In genomic region chr9:96048116-96048953, GRCh38 we compare ENCODE assay signal across 11 cellular contexts.
DNase-seq lines count a peak whose midpoint lies in the region; ATAC-seq and TF ChIP-seq lines count a peak whose summit lies in the region.
"Had no signal": no experiment of that assay in that cellular context is flagged by ENCODE, and none has a peak within 500 bp of the region (broad histone marks: within the 10 kb centered on the region; RNA-seq: fewer than 3 reads in every experiment).

No MANE protein-coding gene starts in this region.

- H3K4me2 ChIP-seq in SK-N-SH: no peak overlapping the region
- H3K4me2 ChIP-seq: A549 had no signal

- peaks cover 2% of the 10 kb centered on the region for H3K9me3 Mint-ChIP-seq in endodermal cell

- TF ChIP-seq CTCF in SK-N-SH (IDR thresholded peaks at IDR 0.05) (no peak), endodermal cell (conservative IDR thresholded peaks at IDR 0.05) (no peak), mucosa of descending colon (IDR thresholded peaks at IDR 0.05) (no peak), suprapubic skin (IDR thresholded peaks at IDR 0.05) (no peak)

- WGBS in SK-N-SH (ENCODE audit: low lambda C conversion rate): 74% methylated on average over 22 of the region's 24 CpGs
- 35 to 53% methylated on average over 2 to 24 of the region's 24 CpGs for WGBS in endodermal cell (ENCODE audit: insufficient coverage in 1 of 2, insufficient read length in 1 of 2), 2 experiments
- 56% methylated on average over 20 of the region's 24 CpGs for WGBS in suprapubic skin

- ATAC-seq in SK-N-SH treated with all-trans-retinoic acid at 6 μM for 48 hours (no peak), mucosa of descending colon (peak; percentile 25), GM19035 (IDR thresholded peaks at IDR 0.05; ENCODE audit: unreplicated experiment) (no peak), GM21619 (IDR thresholded peaks at IDR 0.05; ENCODE audit: unreplicated experiment) (no peak)
- ATAC-seq: A549, left colon had no signal

- no peak overlapping the region for H3K4me3 ChIP-seq in SK-N-SH (ENCODE audit: low read depth in 2 of 2, low read length in 1 of 2)
- H3K4me3 ChIP-seq in endodermal cell (ENCODE audit: low read length): no peak overlapping the region
- no peak overlapping the region for H3K4me3 ChIP-seq in mucosa of descending colon
- no peak overlapping the region for H3K4me3 ChIP-seq in suprapubic skin
- H3K4me3 ChIP-seq: A549 had no signal

- H3K36me3 ChIP-seq in SK-N-SH (replicated peaks in 1 of 2; ENCODE audit: control insufficient read depth in 1 of 2, insufficient read depth in 2 of 2, low read length in 1 of 2): no peaks in the 10 kb centered on the region
- no peaks in the 10 kb centered on the region for H3K36me3 ChIP-seq in endodermal cell (ENCODE audit: control insufficient read depth, insufficient read depth, low read length)
- H3K36me3 ChIP-seq in mucosa of descending colon (ENCODE audit: low read depth): no peaks in the 10 kb centered on the region
- H3K36me3 ChIP-seq in suprapubic skin: no peaks in the 10 kb centered on the region

- no peak overlapping the region for H3K27ac Mint-ChIP-seq in endodermal cell

- H3K36me3 Mint-ChIP-seq in endodermal cell (ENCODE audit: low read depth): no peaks in the 10 kb centered on the region

- H2AFZ ChIP-seq in SK-N-SH (ENCODE audit: low read depth): no peak overlapping the region

- H3K27ac ChIP-seq in SK-N-SH (ENCODE audit: low read depth in 2 of 2, low read length in 1 of 2) (no peak overlapping the region), endodermal cell (ENCODE audit: low read depth, low read length) (peak overlapping the region; percentile 88), suprapubic skin (peak overlapping the region; percentile 31)

- H3K9ac ChIP-seq in SK-N-SH (no peak overlapping the region), endodermal cell (ENCODE audit: extremely low read depth, low read length, poor library complexity, severe bottlenecking) (no peak overlapping the region)

- H3K9me3 ChIP-seq in SK-N-SH: no peaks in the 10 kb centered on the region
- H3K9me3 ChIP-seq in endodermal cell (ENCODE audit: control insufficient read depth, low read length): no peaks in the 10 kb centered on the region
- H3K9me3 ChIP-seq in mucosa of descending colon: no peaks in the 10 kb centered on the region
- H3K9me3 ChIP-seq in suprapubic skin: no peaks in the 10 kb centered on the region
- H3K9me3 ChIP-seq: A549 had no signal

- intact Hi-C loops in mucosa of descending colon (cut with DNase I, micrococcal nuclease): no loop called here

- H3K27me3 ChIP-seq in SK-N-SH (ENCODE audit: insufficient read depth): peaks cover 9% of the 10 kb centered on the region; the same call in 1 of the 2 replicates
- H3K27me3 ChIP-seq in endodermal cell (ENCODE audit: control insufficient read depth, insufficient read depth, low read length, poor library complexity, severe bottlenecking): no peaks in the 10 kb centered on the region
- H3K27me3 ChIP-seq in suprapubic skin: no peaks in the 10 kb centered on the region

- H3K9me2 ChIP-seq in SK-N-SH: no peaks in the 10 kb centered on the region

- TF ChIP-seq RAD21 in SK-N-SH (IDR thresholded peaks at IDR 0.05; ENCODE audit: low read length): no peak

- no peaks in the 10 kb centered on the region for H3F3A ChIP-seq in SK-N-SH (replicated peaks; ENCODE audit: insufficient read depth)

- POLR2A ChIA-PET in SK-N-SH (lab: Yijun Ruan, JAX): no interaction called here

- H3K79me2 ChIP-seq in SK-N-SH (ENCODE audit: insufficient read depth): no peaks in the 10 kb centered on the region

- no peaks in the 10 kb centered on the region for H4K20me1 ChIP-seq in SK-N-SH (ENCODE audit: insufficient read depth)

- no peak for TF ChIP-seq POLR2A in suprapubic skin (IDR thresholded peaks at IDR 0.05)

- CTCF ChIA-PET in SK-N-SH (lab: Yijun Ruan, JAX): interaction anchor here (1.5 kb wide), 1 partner anchor 22 kb away, joined by 3 read pairs; no protein-coding TSS in a partner anchor

- no peak overlapping the region for H3K4me3 Mint-ChIP-seq in endodermal cell

- H3K4me1 Mint-ChIP-seq in endodermal cell: peaks cover 6% of the 10 kb centered on the region

- peaks cover 17% of the 10 kb centered on the region for H3K27me3 Mint-ChIP-seq in endodermal cell (ENCODE audit: insufficient read depth)

- H3K4me1 ChIP-seq in SK-N-SH (ENCODE audit: control insufficient read depth in 1 of 2, insufficient read depth in 2 of 2, low read depth in 1 of 2, low read length in 1 of 2) (no peaks in the 10 kb centered on the region; a peak in 1 of 4 replicates), endodermal cell (ENCODE audit: control insufficient read depth, insufficient read depth, low read length) (peaks cover 4% of the 10 kb centered on the region), mucosa of descending colon (ENCODE audit: low read depth) (no peaks in the 10 kb centered on the region), suprapubic skin (peaks cover 18% of the 10 kb centered on the region)
- H3K4me1 ChIP-seq: A549 had no signal

- peak; percentile 48 for DNase-seq in SK-N-SH
- peak; percentile 67 for DNase-seq in endodermal cell
- DNase-seq in mucosa of descending colon: no peak
- no peak for DNase-seq in suprapubic skin (ENCODE audit: low spot score in 2 of 2)
- no peak for DNase-seq in H4 (ENCODE audit: low spot score)
- DNase-seq: left colon; stimulated activated naive CD4-positive, alpha-beta T cell had no signal

- no peak for TF ChIP-seq EP300 in SK-N-SH (IDR thresholded peaks at IDR 0.05; ENCODE audit: borderline replicate concordance in 1 of 2, low read depth in 1 of 2, low read length in 1 of 2)
- TF ChIP-seq EP300 in suprapubic skin (IDR thresholded peaks at IDR 0.05): no peak

TF ChIP-seq in SK-N-SH, 30 proteins besides CTCF, POLR2A, EP300 and RAD21:
- TF ChIP-seq TAF1 (IDR thresholded peaks at IDR 0.05; ENCODE audit: borderline replicate concordance, low read depth, low read length): no peak
- TF ChIP-seq FOXJ3 (CRISPR knock-in tag; IDR thresholded peaks at IDR 0.05): no peak
- no peak for TF ChIP-seq RXRA (IDR thresholded peaks at IDR 0.05; ENCODE audit: borderline replicate concordance, low read depth)
- TF ChIP-seq EZH2phosphoT487 (IDR thresholded peaks at IDR 0.05; ENCODE audit: borderline replicate concordance, low read depth): no peak
- no peak for TF ChIP-seq IRF3 (IDR thresholded peaks at IDR 0.05; ENCODE audit: low read depth, low read length)
- no peak for TF ChIP-seq GATA2 (CRISPR knock-in tag; IDR thresholded peaks at IDR 0.05)
- TF ChIP-seq SIN3A (IDR thresholded peaks at IDR 0.05; ENCODE audit: borderline replicate concordance, low read depth, low read length): no peak
- TF ChIP-seq TCF12 (IDR thresholded peaks at IDR 0.05): no peak
- TF ChIP-seq YY1 (IDR thresholded peaks at IDR 0.05; ENCODE audit: low read depth): no peak
- TF ChIP-seq ELF1 (IDR thresholded peaks at IDR 0.05): no peak

TF ChIP-seq in SK-N-SH treated with all-trans-retinoic acid at 6 μM for 48 hours, 23 proteins besides CTCF, POLR2A, EP300 and RAD21:
- TF ChIP-seq ESRRG (CRISPR knock-in tag; IDR thresholded peaks at IDR 0.05): no peak
- no peak for TF ChIP-seq TCF4 (CRISPR knock-in tag; IDR thresholded peaks at IDR 0.05; ENCODE audit: borderline replicate concordance)
- TF ChIP-seq ISL1 (CRISPR knock-in tag; IDR thresholded peaks at IDR 0.05): no peak
- TF ChIP-seq RARB (CRISPR knock-in tag; IDR thresholded peaks at IDR 0.05): no peak

Comparison
In these comparisons a context has a peak if more than half of its experiments do, and no peak if none do; other contexts are left out.
1. DNase-seq: peak in SK-N-SH (single experiment) and endodermal cell (single experiment); none in mucosa of descending colon (0 of 3), suprapubic skin (0 of 2) and H4 (single experiment).
2. H3K27ac ChIP-seq: peak in endodermal cell (single experiment) and suprapubic skin (single experiment); none in SK-N-SH (0 of 2).